ENCODE assay signal across 2 cellular contexts in the genomic region with DNA sequence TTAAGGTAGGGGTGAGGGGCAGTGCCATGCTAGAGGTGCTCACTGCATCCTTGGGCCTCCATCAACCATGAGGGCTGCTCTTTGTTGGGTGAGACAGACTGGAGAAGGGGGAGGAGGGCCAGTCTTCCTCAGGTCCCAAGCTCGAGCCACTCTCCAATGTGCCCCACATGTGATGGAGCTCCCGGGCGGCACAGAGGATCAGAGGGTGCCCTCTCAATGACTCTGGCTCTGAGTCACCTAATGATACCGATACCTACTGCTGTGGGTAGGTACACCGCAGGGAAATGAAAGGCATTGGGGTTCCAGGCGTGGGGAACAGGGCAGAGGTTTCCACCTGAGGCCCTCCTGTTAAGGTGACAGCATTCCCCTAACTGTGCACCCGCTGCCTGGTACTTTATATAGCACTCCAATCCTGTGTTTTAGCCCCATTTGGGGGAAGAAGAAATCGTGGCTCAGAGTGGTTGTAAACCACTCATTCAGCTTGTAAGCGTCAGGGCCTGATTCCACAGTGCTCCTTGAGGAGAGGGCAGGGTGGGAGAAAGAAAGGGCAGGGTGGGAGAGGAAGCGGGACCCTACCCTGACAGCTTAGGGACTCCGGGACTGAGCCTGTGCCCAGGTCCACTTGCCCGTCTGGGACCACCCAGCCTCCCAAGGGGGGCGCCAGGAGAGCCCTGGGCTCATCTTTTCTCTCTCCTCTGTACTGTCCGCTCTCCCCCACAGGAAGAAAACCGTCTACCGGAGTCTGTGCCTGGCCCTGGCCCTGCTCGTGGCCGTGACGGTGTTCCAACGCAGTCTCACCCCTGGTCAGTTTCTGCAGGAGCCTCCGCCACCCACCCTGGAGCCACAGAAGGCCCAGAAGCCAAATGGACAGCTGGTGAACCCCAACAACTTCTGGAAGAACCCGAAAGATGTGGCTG.
TF ChIP-seq lines count a peak whose summit lies in the region.

No MANE protein-coding gene starts in this region.

TF ChIP-seq in GM12891, 5 proteins besides CTCF, POLR2A, EP300 and RAD21:
- TF ChIP-seq POLR2AphosphoS5 (IDR thresholded peaks at IDR 0.05; ENCODE audit: low read depth, low read length), result no peak
- TF ChIP-seq TAF1 (IDR thresholded peaks at IDR 0.05; ENCODE audit: low read depth, low read length), result no peak
- no peak for TF ChIP-seq PAX5 (IDR thresholded peaks at IDR 0.05; ENCODE audit: insufficient read depth, low read length, severe bottlenecking)
- no peak for TF ChIP-seq SPI1 (IDR thresholded peaks at IDR 0.05; ENCODE audit: low read depth, low read length)
- TF ChIP-seq POU2F2 (IDR thresholded peaks at IDR 0.05; ENCODE audit: low read depth, low read length), result no peak

TF ChIP-seq in IMR-90, 13 proteins besides CTCF, POLR2A, EP300 and RAD21:
- TF ChIP-seq CEBPB (IDR thresholded peaks at IDR 0.05; ENCODE audit: low read depth, low read length), result no peak
